ENCODE assay signal across 9 cellular contexts in genomic region chr13:51844862-51845573, GRCh38. TPM values are rescaled to one million over a fixed set of nuclear protein-coding genes. Genes with fewer than 3 reads are reported as not detected.
A peak's percentile ranks its signal among the peaks of the same experiment; 100 is the strongest.
DNase-seq lines count a peak whose midpoint lies in the region; TF ChIP-seq lines count a peak whose summit lies in the region.
"Had no signal": no experiment of that assay in that cellular context is flagged by ENCODE, and none has a peak within 500 bp of the region (broad histone marks: within the 10 kb centered on the region; RNA-seq: fewer than 3 reads in every experiment).

Gene TMEM272 (minus strand): TSS chr13:51845177. CDS start chr13:51838530, 6,647 bp downstream.

- H3K27me3 ChIP-seq in kidney epithelial cell (ENCODE audit: control insufficient read depth, insufficient read depth, low read length): no peaks in the 10 kb centered on the region

- no peaks in the 10 kb centered on the region for H3K36me3 ChIP-seq in kidney epithelial cell (ENCODE audit: control insufficient read depth, insufficient read depth, low read length)

- H3K4me3 ChIP-seq in LNCaP clone FGC (ENCODE audit: low read depth, low read length): no peak within 1 kb of the TSS
- no peak within 1 kb of the TSS for H3K4me3 ChIP-seq in cardiac fibroblast (replicated peaks in 1 of 2; ENCODE audit: low read depth in 2 of 2, low read length in 2 of 2)
- H3K4me3 ChIP-seq in kidney epithelial cell (ENCODE audit: low read depth, low read length): no peak within 1 kb of the TSS

- TF ChIP-seq CTCF in LNCaP clone FGC (IDR thresholded peaks at IDR 0.05; ENCODE audit: control insufficient read depth, extremely low read depth, insufficient read depth) (peak; percentile 53), cardiac fibroblast (IDR thresholded peaks at IDR 0.05; ENCODE audit: low read depth, low read length) (peak; percentile 96), kidney epithelial cell (IDR thresholded peaks at IDR 0.05; ENCODE audit: insufficient read depth, low read length, poor library complexity, severe bottlenecking) (peak; percentile 98)

- DNase-seq in NCI-H524 (lab: John Stamatoyannopoulos, UW) (peak; percentile 41 to 74), NCI-H524 treated with DMSO at 0.1 percent for 48 hours (lab: John Stamatoyannopoulos, UW) (no peak), LNCaP clone FGC (ENCODE audit: low read depth) (no peak), UCSD-AML1 (lab: John Stamatoyannopoulos, UW; ENCODE audit: unreplicated experiment) (peak; percentile 64), cardiac fibroblast (ENCODE audit: low read depth in 2 of 2) (peak; percentile 36 to 41), kidney epithelial cell (ENCODE audit: low read depth) (no peak), NCI-H1105 treated with DMSO at 0.1 percent for 48 hours (lab: John Stamatoyannopoulos, UW) (no peak)
- peak; percentile 43 for DNase-seq in stimulated activated CD4-positive, alpha-beta T cell treated with anti-CD3 and anti-CD28 coated beads, Interleukin-2, amount 100 ng/mL, for 4 hours (ENCODE audit: low read depth)

RNA-seq across cellular contexts. Expression of gene TMEM272, which starts in this region (rescaled TPM):
- total RNA-seq in kidney epithelial cell: not detected in 2 replicates
- total RNA-seq: glomerular endothelial cell had no signal

Comparison
In these comparisons a context has a peak if more than half of its experiments do, and no peak if none do; other contexts are left out.
1. DNase-seq: peak in NCI-H524 (2 of 2), UCSD-AML1 (single experiment), cardiac fibroblast (2 of 2) and stimulated activated CD4-positive, alpha-beta T cell treated with anti-CD3 and anti-CD28 coated beads, Interleukin-2, amount 100 ng/mL, for 4 hours (single experiment); none in NCI-H524 treated with DMSO at 0.1 percent for 48 hours (single experiment), LNCaP clone FGC (single experiment), kidney epithelial cell (single experiment) and NCI-H1105 treated with DMSO at 0.1 percent for 48 hours (single experiment).
2. Peak in every context shown above with its lines, with median percentiles within 50 percentile points of each other: CTCF ChIP-seq.